ENCODE assay signal across 9 cellular contexts in genomic region chr17:45372325-45372869, GRCh38. TPM values are rescaled to one million over a fixed set of nuclear protein-coding genes. Genes with fewer than 3 reads are reported as not detected.
DNase-seq lines count a peak whose midpoint lies in the region; ATAC-seq and TF ChIP-seq lines count a peak whose summit lies in the region.
"Had no signal": no experiment of that assay in that cellular context is flagged by ENCODE, and none has a peak within 500 bp of the region (broad histone marks: within the 10 kb centered on the region; RNA-seq: fewer than 3 reads in every experiment).

No MANE protein-coding gene starts in this region.

- H2AFZ ChIP-seq in neuronal stem cell (ENCODE audit: low read length), result peak overlapping the region; percentile 98

- H2BK15ac ChIP-seq in neuronal stem cell (ENCODE audit: low read length), result no peak overlapping the region

- H3K4me1 ChIP-seq in BLaER1 treated with 17β-estradiol and CSF1 and Interleukin-3, amounts not matched to agents 10 nM and 100 nM, result peaks cover 25 to 44% (median 36%) of the 10 kb centered on the region in 10 experiments
- H3K4me1 ChIP-seq in Peyer's patch, result peaks cover 0 to 11% (median 0%) of the 10 kb centered on the region in 4 donors
- H3K4me1 ChIP-seq in esophagus (ENCODE audit: control insufficient read depth in 2 of 2, insufficient read depth in 2 of 2, low read length in 1 of 2), result peaks cover 4 to 11% of the 10 kb centered on the region in 2 donors
- H3K4me1 ChIP-seq in neuronal stem cell (ENCODE audit: control insufficient read depth in 2 of 2, insufficient read depth in 1 of 2, low read depth in 1 of 2, low read length in 2 of 2), result peaks cover 9 to 16% of the 10 kb centered on the region in 2 donors

- no peaks in the 10 kb centered on the region for H3K36me3 ChIP-seq in BLaER1 treated with 17β-estradiol and CSF1 and Interleukin-3, amounts not matched to agents 10 nM and 100 nM
- H3K36me3 ChIP-seq in Peyer's patch, result no peaks in the 10 kb centered on the region
- H3K36me3 ChIP-seq in esophagus (ENCODE audit: control insufficient read depth in 2 of 2, insufficient read depth in 2 of 2, low read length in 1 of 2), result no peaks in the 10 kb centered on the region
- no peaks in the 10 kb centered on the region for H3K36me3 ChIP-seq in neuronal stem cell (replicated peaks in 1 of 2; ENCODE audit: control insufficient read depth in 2 of 2, insufficient read depth in 2 of 2, low read length in 2 of 2)

- H3K14ac ChIP-seq in neuronal stem cell (ENCODE audit: low read length), result no peak overlapping the region

- no peaks in the 10 kb centered on the region for H3K9me3 ChIP-seq in BLaER1 treated with 17β-estradiol and CSF1 and Interleukin-3, amounts not matched to agents 10 nM and 100 nM (replicated peaks in 1 of 11)
- no peaks in the 10 kb centered on the region for H3K9me3 ChIP-seq in Peyer's patch
- H3K9me3 ChIP-seq in esophagus (ENCODE audit: control insufficient read depth in 2 of 2, insufficient read depth in 1 of 2, low read depth in 1 of 2, low read length in 1 of 2), result no peaks in the 10 kb centered on the region
- peaks cover 0 to 2% of the 10 kb centered on the region in 2 donors for H3K9me3 ChIP-seq in neuronal stem cell (replicated peaks in 1 of 2; ENCODE audit: control insufficient read depth in 2 of 2, insufficient read depth in 1 of 2, low read depth in 1 of 2, low read length in 2 of 2)

- H4K20me1 ChIP-seq in BLaER1 treated with 17β-estradiol and CSF1 and Interleukin-3, amounts not matched to agents 10 nM and 100 nM, result no peaks in the 10 kb centered on the region

- TF ChIP-seq POLR2A in Peyer's patch (IDR thresholded peaks at IDR 0.05), result no peak

- no peak for TF ChIP-seq CTCF in Peyer's patch (IDR thresholded peaks at IDR 0.05)
- TF ChIP-seq CTCF in GM10266 (IDR thresholded peaks at IDR 0.05; ENCODE audit: control insufficient read depth, insufficient read depth, low read depth, missing control alignments), result no peak

- DNase-seq in Peyer's patch, result peak in 2 of 3 donors; percentile 26 to 41
- DNase-seq in neuronal stem cell (ENCODE audit: low spot score), result no peak
- no peak for DNase-seq in putamen (ENCODE audit: low spot score)
- no peak for DNase-seq in GM10266 (ENCODE audit: extremely low spot score)
- DNase-seq: DND-41 had no signal

- WGBS in esophagus, 2 donors, result 70 to 78% methylated on average over 8 of the region's 8 CpGs
- WGBS in neuronal stem cell (ENCODE audit: extremely low coverage in 2 of 2, insufficient read length in 2 of 2, insufficient replicate concordance in 1 of 2), 2 donors, result no CpG with 5 or more reads among the region's 8 CpGs

- no peak overlapping the region for H3K23ac ChIP-seq in neuronal stem cell (ENCODE audit: low read depth, low read length, poor library complexity)

- peak overlapping the region; percentile 1 for H4K91ac ChIP-seq in neuronal stem cell (ENCODE audit: low read depth, low read length, poor library complexity)

- H3K4me2 ChIP-seq in BLaER1 treated with 17β-estradiol and CSF1 and Interleukin-3, amounts not matched to agents 10 nM and 100 nM, result peak overlapping the region in 8 of 11 experiments; percentile 15 to 80 (median 74); a peak in 5 of 22 replicates
- no peak overlapping the region for H3K4me2 ChIP-seq in neuronal stem cell (ENCODE audit: insufficient read depth, low read length, poor library complexity, severe bottlenecking)

- H3K79me1 ChIP-seq in neuronal stem cell (ENCODE audit: low read depth, low read length), result no peaks in the 10 kb centered on the region

- peak overlapping the region; percentile 0 for H3K18ac ChIP-seq in neuronal stem cell (ENCODE audit: low read length)

- H2BK12ac ChIP-seq in neuronal stem cell (ENCODE audit: low read length), result no peak overlapping the region

- peak overlapping the region; percentile 74 for H2BK120ac ChIP-seq in neuronal stem cell (ENCODE audit: low read depth, low read length)

- no peak overlapping the region for H3K9ac ChIP-seq in BLaER1 treated with 17β-estradiol and CSF1 and Interleukin-3, amounts not matched to agents 10 nM and 100 nM
- H3K9ac ChIP-seq in neuronal stem cell (ENCODE audit: low read depth, low read length, poor library complexity), result no peak overlapping the region

- no peak overlapping the region for H4K8ac ChIP-seq in neuronal stem cell (ENCODE audit: low read depth, low read length)

- no peak overlapping the region for H2BK5ac ChIP-seq in neuronal stem cell (ENCODE audit: low read length)

- no peak overlapping the region for H3K4me3 ChIP-seq in BLaER1 treated with 17β-estradiol and CSF1 and Interleukin-3, amounts not matched to agents 10 nM and 100 nM
- H3K4me3 ChIP-seq in Peyer's patch (no peak overlapping the region), esophagus (ENCODE audit: low read depth in 1 of 2, low read length in 2 of 2) (no peak overlapping the region), neuronal stem cell (ENCODE audit: low read length in 2 of 2) (no peak overlapping the region)

- no peak overlapping the region for H3K4ac ChIP-seq in neuronal stem cell (ENCODE audit: low read length)

- peak overlapping the region; percentile 1 for H2AK5ac ChIP-seq in neuronal stem cell (ENCODE audit: low read depth, low read length)

- ATAC-seq in HG03159 (IDR thresholded peaks at IDR 0.05; ENCODE audit: unreplicated experiment) (no peak), GM19395 (IDR thresholded peaks at IDR 0.05; ENCODE audit: unreplicated experiment) (no peak)

- peaks cover 17 to 35% (median 26%) of the 10 kb centered on the region in 11 experiments for H3K27me3 ChIP-seq in BLaER1 treated with 17β-estradiol and CSF1 and Interleukin-3, amounts not matched to agents 10 nM and 100 nM
- H3K27me3 ChIP-seq in Peyer's patch (no peaks in the 10 kb centered on the region), esophagus (ENCODE audit: control insufficient read depth in 1 of 2, insufficient read depth in 2 of 2, low read length in 2 of 2) (no peaks in the 10 kb centered on the region), neuronal stem cell (ENCODE audit: control insufficient read depth in 3 of 3, insufficient read depth in 3 of 3, low read depth in 1 of 3, low read length in 3 of 3) (peaks cover 0 to 1% (median 1%) of the 10 kb centered on the region in 3 experiments)

- H3K27ac ChIP-seq in BLaER1 treated with 17β-estradiol and CSF1 and Interleukin-3, amounts not matched to agents 10 nM and 100 nM, result no peak overlapping the region
- peak overlapping the region in 1 of 4 donors; percentile 46 for H3K27ac ChIP-seq in Peyer's patch
- H3K27ac ChIP-seq in esophagus (ENCODE audit: low read depth in 2 of 2, low read length in 1 of 2), result peak overlapping the region; percentile 80 to 86
- peak overlapping the region; percentile 95 for H3K27ac ChIP-seq in neuronal stem cell (replicated peaks; ENCODE audit: low read length)

RNA-seq across cellular contexts. Expression of gene MAP3K14, which starts 55.6 kb away (rescaled TPM):
- total RNA-seq in Peyer's patch, result 10 to 100 TPM; 16.5 to 30.4 (median 24.7) TPM
- polyA plus RNA-seq in esophagus, result 1 to 10 TPM; 8.0 to 9.2 TPM
- polyA plus RNA-seq in neuronal stem cell (2013, experiment 1 of 2), result 3.2 TPM
- polyA plus RNA-seq in neuronal stem cell (2013, experiment 2 of 2), result 3.2 TPM

Comparison
In these comparisons a context has a peak if more than half of its experiments do, and no peak if none do; other contexts are left out.
1. H3K27ac ChIP-seq: peak in esophagus (2 of 2) and neuronal stem cell (single experiment); none in BLaER1 treated with 17β-estradiol and CSF1 and Interleukin-3, amounts not matched to agents 10 nM and 100 nM (0 of 11).
2. DNase-seq: peak in Peyer's patch (2 of 3); none in neuronal stem cell (single experiment), putamen (single experiment) and GM10266 (single experiment).